12 cellular contexts compared by ENCODE assay signal in the genomic region with DNA sequence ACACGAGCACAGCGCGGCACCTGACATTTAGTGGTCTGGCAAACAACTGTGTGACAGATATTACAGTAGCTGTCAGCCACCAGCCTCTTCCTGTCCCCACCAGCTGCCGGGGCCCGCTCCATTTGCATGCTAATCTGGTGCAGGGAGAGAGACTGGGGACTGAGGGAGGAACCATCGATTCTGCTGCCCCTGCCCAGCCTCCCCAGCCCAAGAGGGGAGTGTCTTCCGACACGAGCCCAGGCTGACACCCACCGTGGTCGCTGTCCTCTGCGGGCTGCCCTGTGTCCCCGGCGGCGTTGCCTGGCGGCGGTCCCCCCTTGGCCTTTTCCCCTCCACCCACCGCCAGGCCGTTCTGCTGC. TPM values are rescaled to one million over a fixed set of nuclear protein-coding genes. Genes with fewer than 3 reads are reported as not detected.
DNase-seq lines count a peak whose midpoint lies in the region; ATAC-seq and TF ChIP-seq lines count a peak whose summit lies in the region.
"Had no signal": no experiment of that assay in that cellular context is flagged by ENCODE, and none has a peak within 500 bp of the region (broad histone marks: within the 10 kb centered on the region; RNA-seq: fewer than 3 reads in every experiment).

No MANE protein-coding gene starts in this region.

- DNase-seq in A673 (ENCODE audit: low spot score) (peak; percentile 59), Peyer's patch (peak in 2 of 3 donors; percentile 65 to 73), right cardiac atrium (peak in 2 of 3 donors; percentile 61 to 65), activated gamma-delta T cell treated with Interleukin-2 at 50 U/mL for 16 hours (no peak), iPS-NIHi7 (ENCODE audit: extremely low spot score) (no peak), nucleus accumbens (lab: John Stamatoyannopoulos, UW) (no peak)
- DNase-seq: HFFc6, midbrain had no signal

- H3K36me3 ChIP-seq in A673 (ENCODE audit: insufficient read depth, low read length, poor library complexity, severe bottlenecking): peaks cover 10% of the 10 kb centered on the region
- peaks cover 0 to 17% (median 0%) of the 10 kb centered on the region in 3 donors for H3K36me3 ChIP-seq in Peyer's patch

- no peaks in the 10 kb centered on the region for H3K9me3 ChIP-seq in A673 (ENCODE audit: low read depth, low read length, poor library complexity, severe bottlenecking)
- no peaks in the 10 kb centered on the region for H3K9me3 ChIP-seq in Peyer's patch
- no peaks in the 10 kb centered on the region for H3K9me3 ChIP-seq in right cardiac atrium (ENCODE audit: control insufficient read depth, low read length)
- H3K9me3 ChIP-seq: prostate gland had no signal

- H3K27me3 ChIP-seq in A673 (replicated peaks; ENCODE audit: insufficient read depth, low read depth, low read length, poor library complexity) (no peaks in the 10 kb centered on the region), Peyer's patch (no peaks in the 10 kb centered on the region), right cardiac atrium (ENCODE audit: control insufficient read depth, insufficient read depth) (no peaks in the 10 kb centered on the region)

- intact Hi-C loops in A673 (cut with micrococcal nuclease; ENCODE audit: unreplicated experiment): no loop called here
- intact Hi-C loops in right cardiac atrium (cut with DNase I): loop anchor here in 3 of 4 donors (2.0 to 10.0 kb wide), 3 partner anchors 233 to 353 kb away; no protein-coding TSS in a partner anchor

- ATAC-seq in GM18505 (IDR thresholded peaks at IDR 0.05; ENCODE audit: unreplicated experiment) (no peak), right cardiac atrium (no peak), GM21423 (IDR thresholded peaks at IDR 0.05; ENCODE audit: unreplicated experiment) (no peak)

- WGBS in right cardiac atrium: 74% methylated on average over 18 of the region's 18 CpGs

- POLR2A ChIA-PET in A673 (lab: Charles Lee; ENCODE audit: low non-redundant PET): no interaction called here

- H3K4me1 ChIP-seq in A673 (ENCODE audit: insufficient read depth, low read length, poor library complexity, severe bottlenecking) (peaks cover 29% of the 10 kb centered on the region), Peyer's patch (peaks cover 0 to 56% (median 3%) of the 10 kb centered on the region in 4 donors), right cardiac atrium (ENCODE audit: control insufficient read depth, insufficient read depth, low read length) (no peaks in the 10 kb centered on the region)

- no TSS peak for BruUV-seq in A673 (replicated peaks; lab: Mats Ljungman, UMichigan)

- H3K4me3 ChIP-seq in A673 (ENCODE audit: low read depth, low read length, poor library complexity, severe bottlenecking) (no peak overlapping the region), Peyer's patch (no peak overlapping the region), right cardiac atrium (ENCODE audit: low read length) (no peak overlapping the region)
- H3K4me3 ChIP-seq: coronary artery, prostate gland had no signal

- TF ChIP-seq POLR2A in GM18505 (IDR thresholded peaks at IDR 0.05; ENCODE audit: borderline replicate concordance, extremely low read depth, insufficient read depth, insufficient read length) (peak; percentile 29), Peyer's patch (IDR thresholded peaks at IDR 0.05) (no peak)

- peak overlapping the region; percentile 47 for H3K27ac ChIP-seq in A673 (ENCODE audit: low read depth, low read length, poor library complexity, severe bottlenecking)
- H3K27ac ChIP-seq in Peyer's patch: peak overlapping the region in 3 of 4 donors; percentile 5 to 73 (median 61)
- H3K27ac ChIP-seq in right cardiac atrium (ENCODE audit: low read length): no peak overlapping the region
- H3K27ac ChIP-seq: coronary artery, prostate gland had no signal

- CTCF ChIA-PET in A673 (lab: Charles Lee): no interaction called here

- no peak for TF ChIP-seq CTCF in A673 (conservative IDR thresholded peaks at IDR 0.05; ENCODE audit: low read depth, low read length)
- no peak for TF ChIP-seq CTCF in Peyer's patch (IDR thresholded peaks at IDR 0.05)

RNA-seq across cellular contexts. Expression of gene NDUFAF8, which starts 12.8 kb away (rescaled TPM):
- total RNA-seq in A673 (2021) (58.6 and 64.9 TPM in 2 replicates), Peyer's patch (10 to 100 TPM; 17.8 to 62.7 (median 25.2) TPM), right cardiac atrium (10 to 100 TPM; 51.5 to 75.4 (median 62.5) TPM)
- 55.0 TPM for polyA plus RNA-seq in right cardiac atrium

RNA-seq across cellular contexts. Expression of gene TEPSIN, which starts 13.1 kb away (rescaled TPM):
- total RNA-seq in A673 (2021) (33.6 and 36.1 TPM in 2 replicates), Peyer's patch (100 to 1,000 TPM in 1 of 4 donors, 10 to 100 TPM in 3; 38.0 to 156 (median 79.4) TPM), right cardiac atrium (10 to 100 TPM; 12.5 to 17.7 (median 14.2) TPM)
- 12.6 TPM for polyA plus RNA-seq in right cardiac atrium

RNA-seq across cellular contexts. Expression of gene CEP131, which starts 29.2 kb away (rescaled TPM):
- total RNA-seq in A673 (2021) (27.1 and 36.3 TPM in 2 replicates), Peyer's patch (10 to 100 TPM in 2 of 4 donors, 1 to 10 TPM in 2; 3.5 to 77.6 (median 9.8) TPM), right cardiac atrium (1 to 10 TPM; 4.6 to 5.9 (median 5.2) TPM)
- polyA plus RNA-seq in right cardiac atrium: 7.4 TPM

RNA-seq across cellular contexts. Expression of gene SLC38A10, which starts 43.2 kb away (rescaled TPM):
- total RNA-seq in A673 (2021) (75.1 and 77.3 TPM in 2 replicates), Peyer's patch (100 to 1,000 TPM; 126 to 206 (median 169) TPM), right cardiac atrium (10 to 100 TPM; 50.8 to 63.9 (median 53.5) TPM)
- 61.5 TPM for polyA plus RNA-seq in right cardiac atrium

Comparison
In these comparisons a context has a peak if more than half of its experiments do, and no peak if none do; other contexts are left out.
1. DNase-seq: peak in A673 (single experiment), Peyer's patch (2 of 3) and right cardiac atrium (2 of 3); none in activated gamma-delta T cell treated with Interleukin-2 at 50 U/mL for 16 hours (single experiment), iPS-NIHi7 (single experiment) and nucleus accumbens (0 of 56).